Comparison of ENCODE assay signal across 9 cellular contexts in genomic region chr7:23474829-23475578, GRCh38. TPM values are rescaled to one million over a fixed set of nuclear protein-coding genes. Genes with fewer than 3 reads are reported as not detected.
A peak's percentile ranks its signal among the peaks of the same experiment; 100 is the strongest.
DNase-seq lines count a peak whose midpoint lies in the region; ATAC-seq, FAIRE-seq and TF ChIP-seq lines count a peak whose summit lies in the region.
"Had no signal": no experiment of that assay in that cellular context is flagged by ENCODE, and none has a peak within 500 bp of the region (broad histone marks: within the 10 kb centered on the region; RNA-seq: fewer than 3 reads in every experiment).

No MANE protein-coding gene starts in this region.

- peaks cover 36% of the 10 kb centered on the region for H3K27me3 ChIP-seq in astrocyte (ENCODE audit: insufficient read depth, low read length)

- peak overlapping the region; percentile 79 for H2AFZ ChIP-seq in astrocyte (ENCODE audit: low read depth, low read length)

- peak overlapping the region; percentile 97 for H3K4me2 ChIP-seq in astrocyte (ENCODE audit: low read length)

- ATAC-seq in naive B cell (ENCODE audit: low read depth in 2 of 2) (no peak), HG02885 (IDR thresholded peaks at IDR 0.05; ENCODE audit: poor library complexity, unreplicated experiment) (no peak)

- H3K27ac Mint-ChIP-seq in astrocyte (ENCODE audit: unreplicated experiment) (peak overlapping the region; percentile 94), naive B cell (peak overlapping the region in 4 of 6 donors; percentile 63 to 95 (median 73))

- peak overlapping the region; percentile 78 for H3K4me3 ChIP-seq in astrocyte (ENCODE audit: insufficient read depth, low read depth, low read length)

- H3K4me3 Mint-ChIP-seq in astrocyte (ENCODE audit: unreplicated experiment) (peak overlapping the region; percentile 93), naive B cell (peak overlapping the region; percentile 62 to 84 (median 74))

- peak overlapping the region; percentile 83 for H3K9ac ChIP-seq in astrocyte (ENCODE audit: low read length)

- H3K4me1 ChIP-seq in astrocyte (ENCODE audit: insufficient read depth, low read length): peaks cover 15% of the 10 kb centered on the region

- H3K9me3 ChIP-seq in astrocyte (ENCODE audit: insufficient read depth, low read depth, low read length): no peaks in the 10 kb centered on the region
- H3K9me3 ChIP-seq: tibial artery had no signal

- H3K27me3 Mint-ChIP-seq in astrocyte (ENCODE audit: low read depth, unreplicated experiment): no peaks in the 10 kb centered on the region
- H3K27me3 Mint-ChIP-seq in naive B cell: peaks cover 54 to 56% (median 56%) of the 10 kb centered on the region in 3 donors

- no peak for FAIRE-seq in astrocyte (lab: Jason Lieb, UNC)

- no peaks in the 10 kb centered on the region for H4K20me1 ChIP-seq in astrocyte (ENCODE audit: insufficient read depth, low read length)

- H3K9me3 Mint-ChIP-seq in astrocyte (ENCODE audit: unreplicated experiment) (no peaks in the 10 kb centered on the region), naive B cell (peaks cover 0 to 18% (median 3%) of the 10 kb centered on the region in 7 donors)

- peaks cover 16% of the 10 kb centered on the region for H3K79me2 ChIP-seq in astrocyte (ENCODE audit: insufficient read depth, low read length)

- no peak for TF ChIP-seq CTCF in astrocyte (IDR thresholded peaks at IDR 0.05; ENCODE audit: insufficient read depth, low read depth, low read length)

- DNase-seq in DMS 273 (lab: John Stamatoyannopoulos, UW; ENCODE audit: unreplicated experiment) (peak; percentile 87), HuH-7.5 (ENCODE audit: low spot score) (peak; percentile 25), astrocyte (ENCODE audit: low read depth) (no peak), naive B cell (no peak), NCI-H2107 (lab: John Stamatoyannopoulos, UW) (no peak), COR-L47 (lab: John Stamatoyannopoulos, UW) (no peak)
- DNase-seq in effector CD8-positive, alpha-beta T cell (lab: John Stamatoyannopoulos, UW): no peak

- H3K36me3 Mint-ChIP-seq in astrocyte (ENCODE audit: low read depth, unreplicated experiment) (peaks cover 1% of the 10 kb centered on the region), naive B cell (peaks cover 5 to 7% of the 10 kb centered on the region in 2 donors)

- no peak overlapping the region for H3K27ac ChIP-seq in astrocyte (ENCODE audit: low read depth, low read length)
- H3K27ac ChIP-seq: tibial artery had no signal

- H3K4me1 Mint-ChIP-seq in astrocyte (ENCODE audit: low read depth, unreplicated experiment) (peaks cover 19% of the 10 kb centered on the region), naive B cell (peaks cover 18 to 26% (median 20%) of the 10 kb centered on the region in 3 donors)

- no peaks in the 10 kb centered on the region for H3K36me3 ChIP-seq in astrocyte (ENCODE audit: insufficient read depth, low read length)
- H3K36me3 ChIP-seq: tibial artery had no signal

RNA-seq across cellular contexts. Expression of gene IGF2BP3, which starts 4.7 kb away (rescaled TPM):
- total RNA-seq in astrocyte: 69.9 and 79.5 TPM in 2 replicates
- polyA plus RNA-seq in naive B cell (ENCODE audit: low read depth in 6 of 6): 1 to 10 TPM in 2 of 6 donors, under 1 TPM in 3, not detected in 1; 0.35 to 1.8 (median 0.75) TPM

RNA-seq across cellular contexts. Expression of gene TRA2A, which starts 56.8 kb away (rescaled TPM):
- total RNA-seq in astrocyte: 72.4 and 86.0 TPM in 2 replicates
- polyA plus RNA-seq in naive B cell (ENCODE audit: low read depth in 6 of 6): 10 to 100 TPM; 47.2 to 82.3 (median 55.9) TPM

Comparison
In these comparisons a context has a peak if more than half of its experiments do, and no peak if none do; other contexts are left out.
1. DNase-seq: peak in DMS 273 (single experiment) and HuH-7.5 (single experiment); none in astrocyte (single experiment), naive B cell (single experiment), effector CD8-positive, alpha-beta T cell (single experiment), NCI-H2107 (single experiment) and COR-L47 (single experiment).